Comparison of ENCODE assay signal across 17 cellular contexts in genomic region chr18:46398005-46398404, GRCh38.
"Had no signal": no experiment of that assay in that cellular context is flagged by ENCODE, and none has a peak within 500 bp of the region (broad histone marks: within the 10 kb centered on the region; RNA-seq: fewer than 3 reads in every experiment).

No MANE protein-coding gene starts in this region.

- H3K9me3 ChIP-seq: breast epithelium, esophagus muscularis mucosa, psoas muscle, spleen, suprapubic skin, upper lobe of left lung had no signal

- H3K27me3 ChIP-seq: breast epithelium, dorsolateral prefrontal cortex, esophagus muscularis mucosa, spleen, suprapubic skin had no signal

- H3K4me1 ChIP-seq: breast epithelium, suprapubic skin had no signal

- H3K36me3 Mint-ChIP-seq: activated naive CD8-positive, alpha-beta T cell treated with anti-CD3 and anti-CD28 coated beads, Interleukin-2, amount 10 ng/mL, durations not matched to agents 7 days and 5 days; naive B cell had no signal

- H3K9me3 Mint-ChIP-seq: activated naive CD8-positive, alpha-beta T cell treated with anti-CD3 and anti-CD28 coated beads, Interleukin-2, amount 10 ng/mL, durations not matched to agents 7 days and 5 days had no signal

- H3K4me3 Mint-ChIP-seq: activated naive CD8-positive, alpha-beta T cell treated with anti-CD3 and anti-CD28 coated beads, Interleukin-2, amount 10 ng/mL, durations not matched to agents 7 days and 5 days; naive B cell had no signal

- H3K27ac ChIP-seq: breast epithelium, dorsolateral prefrontal cortex, esophagus muscularis mucosa, psoas muscle, suprapubic skin, upper lobe of left lung had no signal

- H3K4me3 ChIP-seq: breast epithelium, dorsolateral prefrontal cortex, esophagus muscularis mucosa, psoas muscle, spleen, suprapubic skin, upper lobe of left lung had no signal

- H3K36me3 ChIP-seq: breast epithelium, esophagus muscularis mucosa, spleen, suprapubic skin, upper lobe of left lung had no signal

- ATAC-seq: psoas muscle, sciatic nerve had no signal

- DNase-seq: activated CD4-positive, alpha-beta T cell treated with anti-CD3 and anti-CD28 coated beads, Interleukin-2, amount 50 U/mL, for 4 hours; activated CD4-positive, CD25-positive, alpha-beta regulatory T cell treated with anti-CD3 and anti-CD28 coated beads, Interleukin-2, amount 50 U/mL, for 72 hours; activated gamma-delta T cell treated with Interleukin-2 at 50 U/mL for 16 hours; activated naive CD8-positive, alpha-beta T cell treated with anti-CD3 and anti-CD28 coated beads, Interleukin-2, amount 10 ng/mL, durations not matched to agents 7 days and 5 days; activated T-cell treated with anti-CD3 and anti-CD28 coated beads, Interleukin-2, amount 50 U/mL, for 48 hours; aorta; dorsolateral prefrontal cortex; naive B cell; psoas muscle; spleen; stimulated activated CD4-positive, alpha-beta T cell treated with anti-CD3 and anti-CD28 coated beads, Interleukin-1b, Interleukin-23, amount 100 ng/mL, for 48 hours; stimulated activated naive CD4-positive, alpha-beta T cell treated with Interleukin-2 at 50 U/mL for 16 hours; upper lobe of left lung had no signal
